In the genomic region with DNA sequence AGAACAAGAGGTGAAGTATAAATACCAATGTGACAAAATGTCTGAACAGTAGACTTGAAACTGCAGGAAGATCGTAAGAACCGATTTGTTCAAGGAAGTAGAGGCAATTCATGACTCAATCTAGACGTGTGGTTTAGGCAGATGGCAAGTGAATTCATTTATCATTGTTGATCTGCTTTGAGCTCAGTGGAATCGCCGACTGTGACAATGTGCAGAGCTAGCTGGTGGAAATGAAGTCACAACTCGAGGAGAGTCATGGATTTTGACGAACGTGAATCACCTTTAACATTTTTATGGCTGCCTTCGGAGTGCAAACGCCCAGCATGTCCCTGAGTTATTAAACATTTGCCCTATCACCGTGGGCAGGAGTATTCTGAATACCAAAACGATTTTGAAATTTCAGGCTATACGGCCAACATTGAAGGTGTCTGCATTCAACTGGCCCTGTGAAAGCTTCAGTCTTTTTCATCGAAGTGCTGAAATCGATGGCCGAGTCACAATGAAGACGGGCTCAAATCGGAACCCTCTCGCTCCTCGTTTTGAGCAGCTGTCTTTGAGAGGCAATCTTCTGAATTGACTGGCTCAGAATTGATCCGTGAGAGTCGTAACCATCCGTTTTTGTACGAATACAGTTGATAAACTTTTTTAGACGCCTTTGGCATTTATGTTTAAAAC, we compare ENCODE assay signal across 8 cellular contexts. TPM values are rescaled to one million over a fixed set of nuclear protein-coding genes. Genes with fewer than 3 reads are reported as not detected.
A peak's percentile ranks its signal among the peaks of the same experiment; 100 is the strongest.
DNase-seq lines count a peak whose midpoint lies in the region; ATAC-seq and TF ChIP-seq lines count a peak whose summit lies in the region.

No MANE protein-coding gene starts in this region.

- H3K27me3 ChIP-seq in Peyer's patch, result no peaks in the 10 kb centered on the region
- no peaks in the 10 kb centered on the region for H3K27me3 ChIP-seq in prostate gland (replicated peaks; ENCODE audit: insufficient read depth)

- no peaks in the 10 kb centered on the region for H3K9me3 ChIP-seq in Peyer's patch
- H3K9me3 ChIP-seq in prostate gland, result no peaks in the 10 kb centered on the region

- peak overlapping the region; percentile 85 to 91 (median 90) for H3K27ac ChIP-seq in Peyer's patch
- peak overlapping the region; percentile 83 to 87 for H3K27ac ChIP-seq in prostate gland

- ATAC-seq in GM18519 (IDR thresholded peaks at IDR 0.05; ENCODE audit: low FRiP score, unreplicated experiment), result peak; percentile 8
- ATAC-seq in HG03066 (IDR thresholded peaks at IDR 0.05; ENCODE audit: low read depth, unreplicated experiment), result peak; percentile 17
- ATAC-seq in HG03439 (IDR thresholded peaks at IDR 0.05; ENCODE audit: unreplicated experiment), result no peak

- peak; percentile 43 to 76 (median 43) for DNase-seq in Peyer's patch
- DNase-seq in activated naive CD4-positive, alpha-beta T cell treated with Interleukin-2 at 50 U/mL for 16 hours, result peak; percentile 60
- DNase-seq in globus pallidus (ENCODE audit: low spot score), result peak; percentile 20
- no peak for DNase-seq in prostate gland (ENCODE audit: low spot score)
- DNase-seq in D341Med (ENCODE audit: low spot score), result no peak

- intact Hi-C loops in prostate gland (cut with DNase I), result no loop called here

- no peak for TF ChIP-seq CTCF in Peyer's patch (IDR thresholded peaks at IDR 0.05)
- no peak for TF ChIP-seq CTCF in prostate gland (IDR thresholded peaks at IDR 0.05)

- H3K4me1 ChIP-seq in Peyer's patch (peaks cover 0 to 5% (median 0%) of the 10 kb centered on the region in 4 donors), prostate gland (replicated peaks) (no peaks in the 10 kb centered on the region)

- peak overlapping the region; percentile 62 to 77 (median 68) for H3K4me3 ChIP-seq in Peyer's patch
- peak overlapping the region; percentile 53 to 57 for H3K4me3 ChIP-seq in prostate gland

- 3% methylated on average over 25 of the region's 25 CpGs for WGBS in prostate gland

- no peaks in the 10 kb centered on the region for H3K36me3 ChIP-seq in Peyer's patch
- H3K36me3 ChIP-seq in prostate gland, result no peaks in the 10 kb centered on the region

- TF ChIP-seq POLR2A in Peyer's patch (IDR thresholded peaks at IDR 0.05) (peak; percentile 25 to 61), prostate gland (IDR thresholded peaks at IDR 0.05) (no peak)

RNA-seq across cellular contexts. Expression of gene OGT, which starts 0.7 kb away (rescaled TPM):
- 100 to 1,000 TPM; 118 to 297 (median 183) TPM for total RNA-seq in Peyer's patch
- total RNA-seq in prostate gland, result 100 to 1,000 TPM in 1 of 2 donors, 10 to 100 TPM in 1; 68.0 to 126 TPM

RNA-seq across cellular contexts. Expression of gene GCNA, which starts 46.0 kb away (rescaled TPM):
- 10 to 100 TPM in 1 of 4 donors, 1 to 10 TPM in 3; 3.0 to 15.7 (median 4.9) TPM for total RNA-seq in Peyer's patch
- 10 to 100 TPM in 1 of 2 donors, 1 to 10 TPM in 1; 1.4 to 18.0 TPM for total RNA-seq in prostate gland

Comparison
In these comparisons a context has a peak if more than half of its experiments do, and no peak if none do; other contexts are left out.
1. DNase-seq: peak in Peyer's patch (3 of 3), activated naive CD4-positive, alpha-beta T cell treated with Interleukin-2 at 50 U/mL for 16 hours (single experiment) and globus pallidus (single experiment); none in prostate gland (single experiment) and D341Med (single experiment).